In genomic region chr2:240922982-240923537, GRCh38 we compare ENCODE assay signal across 15 cellular contexts. TPM values are rescaled to one million over a fixed set of nuclear protein-coding genes. Genes with fewer than 3 reads are reported as not detected.
DNase-seq lines count a peak whose midpoint lies in the region; ATAC-seq, FAIRE-seq and TF ChIP-seq lines count a peak whose summit lies in the region.
"Had no signal": no experiment of that assay in that cellular context is flagged by ENCODE, and none has a peak within 500 bp of the region (broad histone marks: within the 10 kb centered on the region; RNA-seq: fewer than 3 reads in every experiment).

No MANE protein-coding gene starts in this region.

- ATAC-seq in GM19324 (IDR thresholded peaks at IDR 0.05; ENCODE audit: low FRiP score, unreplicated experiment) (no peak), GM18502 (IDR thresholded peaks at IDR 0.05; ENCODE audit: poor library complexity, unreplicated experiment) (no peak), HG03521 (IDR thresholded peaks at IDR 0.05; ENCODE audit: unreplicated experiment) (no peak)
- ATAC-seq: HCT116, mucosa of descending colon had no signal

- no peak overlapping the region for H3K27ac Mint-ChIP-seq in astrocyte (ENCODE audit: unreplicated experiment)
- H3K27ac Mint-ChIP-seq: IgD-negative memory B cell had no signal

- H3K79me2 ChIP-seq in astrocyte (ENCODE audit: insufficient read depth, low read length): no peaks in the 10 kb centered on the region

- H3K9me3 Mint-ChIP-seq in astrocyte (ENCODE audit: unreplicated experiment): peaks cover 1% of the 10 kb centered on the region

- no peak overlapping the region for H3K9ac ChIP-seq in astrocyte (ENCODE audit: low read length)

- H2AFZ ChIP-seq in astrocyte (ENCODE audit: low read depth, low read length): no peak overlapping the region

- peaks cover 5% of the 10 kb centered on the region for H3K4me1 Mint-ChIP-seq in astrocyte (ENCODE audit: low read depth, unreplicated experiment)

- H3K36me3 ChIP-seq in H7 (replicated peaks; ENCODE audit: control insufficient read depth, insufficient read depth, low read length) (no peaks in the 10 kb centered on the region), astrocyte (ENCODE audit: insufficient read depth, low read length) (no peaks in the 10 kb centered on the region)
- H3K36me3 ChIP-seq: breast epithelium, tibial nerve had no signal

- TF ChIP-seq CTCF in astrocyte (IDR thresholded peaks at IDR 0.05; ENCODE audit: insufficient read depth, low read depth, low read length): no peak

- H3K4me1 ChIP-seq in astrocyte (ENCODE audit: insufficient read depth, low read length): peaks cover 28% of the 10 kb centered on the region
- H3K4me1 ChIP-seq: breast epithelium had no signal

- peak overlapping the region; percentile 11 for H3K4me2 ChIP-seq in astrocyte (ENCODE audit: low read length)

- H3K27ac ChIP-seq in astrocyte (ENCODE audit: low read depth, low read length): no peak overlapping the region
- H3K27ac ChIP-seq: breast epithelium had no signal

- H3K27me3 Mint-ChIP-seq in astrocyte (ENCODE audit: low read depth, unreplicated experiment): peaks cover 14% of the 10 kb centered on the region

- no peaks in the 10 kb centered on the region for H3K9me3 ChIP-seq in astrocyte (ENCODE audit: insufficient read depth, low read depth, low read length)
- H3K9me3 ChIP-seq: mucosa of descending colon had no signal

- H3K27me3 ChIP-seq in H7 (ENCODE audit: control insufficient read depth, insufficient read depth, low read length) (no peaks in the 10 kb centered on the region), astrocyte (ENCODE audit: insufficient read depth, low read length) (peaks cover 4% of the 10 kb centered on the region)
- H3K27me3 ChIP-seq: breast epithelium, tibial nerve had no signal

- peak; percentile 32 for DNase-seq in DMS53 (lab: John Stamatoyannopoulos, UW)
- DNase-seq in DMS53 treated with DMSO at 0.1 percent for 48 hours (lab: John Stamatoyannopoulos, UW; ENCODE audit: unreplicated experiment): no peak
- peak; percentile 67 for DNase-seq in H7
- DNase-seq in astrocyte (ENCODE audit: low read depth): no peak
- peak; percentile 86 for DNase-seq in mesenteric fat pad (ENCODE audit: low spot score)
- DNase-seq: NCI-H1436 treated with DMSO at 0.1 percent for 48 hours, T-helper 2 cell had no signal

- H3K4me3 Mint-ChIP-seq in astrocyte (ENCODE audit: unreplicated experiment): no peak overlapping the region
- H3K4me3 Mint-ChIP-seq: IgD-negative memory B cell had no signal

- no peak for FAIRE-seq in astrocyte (lab: Jason Lieb, UNC)

- H3K4me3 ChIP-seq in H7 (ENCODE audit: insufficient read depth, low read depth, low read length) (no peak overlapping the region), astrocyte (ENCODE audit: insufficient read depth, low read depth, low read length) (no peak overlapping the region)
- H3K4me3 ChIP-seq: breast epithelium, mucosa of descending colon, tibial nerve had no signal

- H3K36me3 Mint-ChIP-seq in astrocyte (ENCODE audit: low read depth, unreplicated experiment): no peaks in the 10 kb centered on the region
- H3K36me3 Mint-ChIP-seq: IgD-negative memory B cell had no signal

- H4K20me1 ChIP-seq in astrocyte (ENCODE audit: insufficient read depth, low read length): no peaks in the 10 kb centered on the region

RNA-seq across cellular contexts. Expression of gene CROCC2, which starts 16.9 kb away (rescaled TPM):
- total RNA-seq in H7 (2014; rRNA removed; shearing (Covaris generic)): 0.38 TPM in 1 of 2 replicates, not detected in the other
- total RNA-seq in astrocyte (not detected in 2 replicates), mesenteric fat pad (not detected)

RNA-seq across cellular contexts. Expression of gene MAB21L4, which starts 27.1 kb away (rescaled TPM):
- total RNA-seq in H7 (2014; rRNA removed; shearing (Covaris generic)): not detected in 2 replicates
- total RNA-seq in astrocyte: 0.43 and 0.59 TPM in 2 replicates
- total RNA-seq in mesenteric fat pad: not detected
- total RNA-seq: tibial nerve had no signal

RNA-seq across cellular contexts. Expression of gene AGXT, which starts 54.4 kb away (rescaled TPM):
- total RNA-seq in H7 (2014; rRNA removed; shearing (Covaris generic)): not detected in 2 replicates
- total RNA-seq in astrocyte (not detected in 2 replicates), mesenteric fat pad (0.32 TPM)

Comparison
In these comparisons a context has a peak if more than half of its experiments do, and no peak if none do; other contexts are left out.
1. DNase-seq: peak in DMS53 (single experiment), H7 (single experiment) and mesenteric fat pad (single experiment); none in DMS53 treated with DMSO at 0.1 percent for 48 hours (single experiment) and astrocyte (single experiment).